11 cellular contexts compared by ENCODE assay signal in genomic region chr18:75923169-75923568, GRCh38.
A peak's percentile ranks its signal among the peaks of the same experiment; 100 is the strongest.
DNase-seq lines count a peak whose midpoint lies in the region; ATAC-seq and TF ChIP-seq lines count a peak whose summit lies in the region.
"Had no signal": no experiment of that assay in that cellular context is flagged by ENCODE, and none has a peak within 500 bp of the region (broad histone marks: within the 10 kb centered on the region; RNA-seq: fewer than 3 reads in every experiment).

No MANE protein-coding gene starts in this region.

- H3K4me3 Mint-ChIP-seq in stimulated activated naive CD8-positive, alpha-beta T cell treated with anti-CD3 and anti-CD28 coated beads, Interleukin-15, amount 100 ng/mL, for 72 hours = no peak overlapping the region
- H3K4me3 Mint-ChIP-seq in activated T-helper 1 cell treated with anti-CD3 and anti-CD28 coated beads, Interleukin-12 subunit alpha, Interleukin-12 subunit beta, Interleukin-2, Interleukin-4 antibody, amounts not matched to agents 30 ng/mL and 10 ng/mL and 1 ng/mL, durations not matched to agents 14 hours and 24 hours and 36 hours = no peak overlapping the region
- no peak overlapping the region for H3K4me3 Mint-ChIP-seq in T-helper 17 cell
- no peak overlapping the region for H3K4me3 Mint-ChIP-seq in activated CD4-positive, alpha-beta memory T cell treated with anti-CD3 and anti-CD28 coated beads, Interleukin-2, amount 10 ng/mL, durations not matched to agents 7 days and 5 days

- no peaks in the 10 kb centered on the region for H3K4me1 ChIP-seq in mucosa of descending colon (ENCODE audit: low read depth)
- H3K4me1 ChIP-seq: parathyroid adenoma had no signal

- H3K27ac Mint-ChIP-seq in stimulated activated naive CD8-positive, alpha-beta T cell treated with anti-CD3 and anti-CD28 coated beads, Interleukin-15, amount 100 ng/mL, for 72 hours = no peak overlapping the region
- H3K27ac Mint-ChIP-seq in activated T-helper 1 cell treated with anti-CD3 and anti-CD28 coated beads, Interleukin-12 subunit alpha, Interleukin-12 subunit beta, Interleukin-2, Interleukin-4 antibody, amounts not matched to agents 30 ng/mL and 10 ng/mL and 1 ng/mL, durations not matched to agents 14 hours and 24 hours and 36 hours = no peak overlapping the region
- no peak overlapping the region for H3K27ac Mint-ChIP-seq in T-helper 17 cell
- H3K27ac Mint-ChIP-seq in activated CD4-positive, alpha-beta memory T cell treated with anti-CD3 and anti-CD28 coated beads, Interleukin-2, amount 10 ng/mL, durations not matched to agents 7 days and 5 days = no peak overlapping the region

- CTCF ChIA-PET in activated CD4-positive, alpha-beta memory T cell treated with anti-CD3 and anti-CD28 coated beads, Interleukin-2, amount 10 ng/mL, durations not matched to agents 7 days and 5 days (lab: Charles Lee) = no interaction called here

- H3K9me3 Mint-ChIP-seq in stimulated activated naive CD8-positive, alpha-beta T cell treated with anti-CD3 and anti-CD28 coated beads, Interleukin-15, amount 100 ng/mL, for 72 hours = peaks cover 0 to 6% of the 10 kb centered on the region in 2 donors
- H3K9me3 Mint-ChIP-seq in activated T-helper 1 cell treated with anti-CD3 and anti-CD28 coated beads, Interleukin-12 subunit alpha, Interleukin-12 subunit beta, Interleukin-2, Interleukin-4 antibody, amounts not matched to agents 30 ng/mL and 10 ng/mL and 1 ng/mL, durations not matched to agents 14 hours and 24 hours and 36 hours = no peaks in the 10 kb centered on the region
- no peaks in the 10 kb centered on the region for H3K9me3 Mint-ChIP-seq in activated CD4-positive, alpha-beta memory T cell treated with anti-CD3 and anti-CD28 coated beads, Interleukin-2, amount 10 ng/mL, durations not matched to agents 7 days and 5 days

- no peak overlapping the region for H3K4me3 ChIP-seq in epithelial cell of proximal tubule (ENCODE audit: low read depth, low read length)
- no peak overlapping the region for H3K4me3 ChIP-seq in mucosa of descending colon

- H3K4me1 Mint-ChIP-seq in stimulated activated naive CD8-positive, alpha-beta T cell treated with anti-CD3 and anti-CD28 coated beads, Interleukin-15, amount 100 ng/mL, for 72 hours = no peaks in the 10 kb centered on the region
- no peaks in the 10 kb centered on the region for H3K4me1 Mint-ChIP-seq in activated T-helper 1 cell treated with anti-CD3 and anti-CD28 coated beads, Interleukin-12 subunit alpha, Interleukin-12 subunit beta, Interleukin-2, Interleukin-4 antibody, amounts not matched to agents 30 ng/mL and 10 ng/mL and 1 ng/mL, durations not matched to agents 14 hours and 24 hours and 36 hours (ENCODE audit: low read depth)
- no peaks in the 10 kb centered on the region for H3K4me1 Mint-ChIP-seq in T-helper 17 cell
- H3K4me1 Mint-ChIP-seq in activated CD4-positive, alpha-beta memory T cell treated with anti-CD3 and anti-CD28 coated beads, Interleukin-2, amount 10 ng/mL, durations not matched to agents 7 days and 5 days = no peaks in the 10 kb centered on the region

- H3K36me3 Mint-ChIP-seq in activated T-helper 1 cell treated with anti-CD3 and anti-CD28 coated beads, Interleukin-12 subunit alpha, Interleukin-12 subunit beta, Interleukin-2, Interleukin-4 antibody, amounts not matched to agents 30 ng/mL and 10 ng/mL and 1 ng/mL, durations not matched to agents 14 hours and 24 hours and 36 hours (ENCODE audit: low read depth) = no peaks in the 10 kb centered on the region
- H3K36me3 Mint-ChIP-seq in T-helper 17 cell (ENCODE audit: low read depth) = no peaks in the 10 kb centered on the region
- H3K36me3 Mint-ChIP-seq in activated CD4-positive, alpha-beta memory T cell treated with anti-CD3 and anti-CD28 coated beads, Interleukin-2, amount 10 ng/mL, durations not matched to agents 7 days and 5 days (ENCODE audit: low read depth) = no peaks in the 10 kb centered on the region

- H3K9me3 ChIP-seq in mucosa of descending colon (no peaks in the 10 kb centered on the region), T-helper 17 cell (ENCODE audit: control insufficient read depth, low read length, poor library complexity, severe bottlenecking) (no peaks in the 10 kb centered on the region)

- H3K27me3 Mint-ChIP-seq in stimulated activated naive CD8-positive, alpha-beta T cell treated with anti-CD3 and anti-CD28 coated beads, Interleukin-15, amount 100 ng/mL, for 72 hours = peaks cover 8% of the 10 kb centered on the region
- H3K27me3 Mint-ChIP-seq in activated T-helper 1 cell treated with anti-CD3 and anti-CD28 coated beads, Interleukin-12 subunit alpha, Interleukin-12 subunit beta, Interleukin-2, Interleukin-4 antibody, amounts not matched to agents 30 ng/mL and 10 ng/mL and 1 ng/mL, durations not matched to agents 14 hours and 24 hours and 36 hours (ENCODE audit: insufficient read depth) = no peaks in the 10 kb centered on the region
- peaks cover 9% of the 10 kb centered on the region for H3K27me3 Mint-ChIP-seq in T-helper 17 cell
- H3K27me3 Mint-ChIP-seq in activated CD4-positive, alpha-beta memory T cell treated with anti-CD3 and anti-CD28 coated beads, Interleukin-2, amount 10 ng/mL, durations not matched to agents 7 days and 5 days = no peaks in the 10 kb centered on the region

- TF ChIP-seq CTCF in epithelial cell of proximal tubule (conservative IDR thresholded peaks at IDR 0.05; ENCODE audit: low read depth, low read length) (no peak), mucosa of descending colon (IDR thresholded peaks at IDR 0.05) (no peak)

- H3K36me3 ChIP-seq in mucosa of descending colon (ENCODE audit: low read depth) = no peaks in the 10 kb centered on the region

- no peak for DNase-seq in stimulated activated naive CD8-positive, alpha-beta T cell treated with anti-CD3 and anti-CD28 coated beads, Interleukin-15, amount 100 ng/mL, for 72 hours
- DNase-seq in stimulated activated naive CD8-positive, alpha-beta T cell treated with anti-CD3 and anti-CD28 coated beads, Interleukin-15, Interleukin-2, amounts not matched to agents 100 U/mL and 50 U/mL, for 24 hours = no peak
- peak; percentile 69 for DNase-seq in epithelial cell of proximal tubule (ENCODE audit: low read depth)
- no peak for DNase-seq in mucosa of descending colon
- DNase-seq in activated T-helper 1 cell treated with anti-CD3 and anti-CD28 coated beads, Interleukin-12 subunit alpha, Interleukin-12 subunit beta, Interleukin-2, Interleukin-4 antibody, amounts not matched to agents 30 ng/mL and 10 ng/mL and 1 ng/mL, durations not matched to agents 14 hours and 24 hours and 36 hours (ENCODE audit: low spot score) = no peak
- DNase-seq in T-helper 17 cell = no peak
- DNase-seq in activated CD4-positive, alpha-beta memory T cell treated with anti-CD3 and anti-CD28 coated beads, Interleukin-2, amount 10 ng/mL, durations not matched to agents 7 days and 5 days = no peak
- DNase-seq: central memory CD4-positive, alpha-beta T cell; NCI-H1092 treated with DMSO at 0.1 percent for 48 hours had no signal

- ATAC-seq in stimulated activated naive CD8-positive, alpha-beta T cell treated with anti-CD3 and anti-CD28 coated beads, Interleukin-15, amount 100 ng/mL, for 72 hours = peak; percentile 18
- ATAC-seq in stimulated activated naive CD8-positive, alpha-beta T cell treated with anti-CD3 and anti-CD28 coated beads, Interleukin-15, Interleukin-2, amounts not matched to agents 100 U/mL and 50 U/mL, for 24 hours = no peak
- ATAC-seq in mucosa of descending colon (peak; percentile 16), GM19328 (IDR thresholded peaks at IDR 0.05; ENCODE audit: unreplicated experiment) (no peak), T-helper 17 cell (no peak)

- intact Hi-C loops in mucosa of descending colon (cut with DNase I, micrococcal nuclease) = no loop called here
- intact Hi-C loops in activated T-helper 1 cell treated with anti-CD3 and anti-CD28 coated beads, Interleukin-12 subunit alpha, Interleukin-12 subunit beta, Interleukin-2, Interleukin-4 antibody, amounts not matched to agents 30 ng/mL and 10 ng/mL and 1 ng/mL, durations not matched to agents 14 hours and 24 hours and 36 hours (cut with micrococcal nuclease) = no loop called here

- POLR2A ChIA-PET in activated CD4-positive, alpha-beta memory T cell treated with anti-CD3 and anti-CD28 coated beads, Interleukin-2, amount 10 ng/mL, durations not matched to agents 7 days and 5 days (lab: Charles Lee) = no interaction called here

Comparison
In these comparisons a context has a peak if more than half of its experiments do, and no peak if none do; other contexts are left out.
1. ATAC-seq: peak in stimulated activated naive CD8-positive, alpha-beta T cell treated with anti-CD3 and anti-CD28 coated beads, Interleukin-15, amount 100 ng/mL, for 72 hours (single experiment) and mucosa of descending colon (single experiment); none in stimulated activated naive CD8-positive, alpha-beta T cell treated with anti-CD3 and anti-CD28 coated beads, Interleukin-15, Interleukin-2, amounts not matched to agents 100 U/mL and 50 U/mL, for 24 hours (single experiment), GM19328 (single experiment) and T-helper 17 cell (single experiment).